Comparison of ENCODE assay signal across 8 cellular contexts in genomic region chr11:64334764-64335741, GRCh38. TPM values are rescaled to one million over a fixed set of nuclear protein-coding genes. Genes with fewer than 3 reads are reported as not detected.
A peak's percentile ranks its signal among the peaks of the same experiment; 100 is the strongest.
DNase-seq lines count a peak whose midpoint lies in the region; ATAC-seq, FAIRE-seq and TF ChIP-seq lines count a peak whose summit lies in the region.

No MANE protein-coding gene starts in this region.

- no TSS peak for BruUV-seq in MCF 10A (replicated peaks; lab: Mats Ljungman, UMichigan)

- no peak for TF ChIP-seq CTCF in MCF 10A (IDR thresholded peaks at IDR 0.05; ENCODE audit: unreplicated experiment)
- TF ChIP-seq CTCF in breast epithelium (IDR thresholded peaks at IDR 0.05): no peak
- no peak for TF ChIP-seq CTCF in omental fat pad (IDR thresholded peaks at IDR 0.05)

- CTCF ChIA-PET in MCF 10A (lab: Yijun Ruan, JAX): interaction anchor here (0.6 to 11.4 kb wide), 5 partner anchors 10 to 204 kb away, joined by 3 to 135 read pairs (median 9); partner anchors contain the start of genes PRDX5 and TRMT112

- no peaks in the 10 kb centered on the region for H3K9me3 ChIP-seq in breast epithelium

- H3K4me3 Mint-ChIP-seq in MCF 10A (ENCODE audit: unreplicated experiment) (peak overlapping the region; percentile 43), immature natural killer cell (no peak overlapping the region)
- no peak overlapping the region for H3K4me3 Mint-ChIP-seq in dendritic cell treated with granulocyte-macrophage colony-stimulating factor and Interleukin-4, amounts not matched to agents 40 ng/mL and 50 ng/mL, for 4 days

- no peaks in the 10 kb centered on the region for H3K9me3 Mint-ChIP-seq in MCF 10A (ENCODE audit: unreplicated experiment)
- H3K9me3 Mint-ChIP-seq in dendritic cell treated with granulocyte-macrophage colony-stimulating factor and Interleukin-4, amounts not matched to agents 40 ng/mL and 50 ng/mL, for 4 days: no peaks in the 10 kb centered on the region
- no peaks in the 10 kb centered on the region for H3K9me3 Mint-ChIP-seq in immature natural killer cell

- H3K27me3 Mint-ChIP-seq in MCF 10A (ENCODE audit: insufficient read depth, unreplicated experiment) (no peaks in the 10 kb centered on the region), immature natural killer cell (ENCODE audit: low read depth in 3 of 3) (peaks cover 3 to 12% (median 4%) of the 10 kb centered on the region in 3 donors)
- H3K27me3 Mint-ChIP-seq in dendritic cell treated with granulocyte-macrophage colony-stimulating factor and Interleukin-4, amounts not matched to agents 40 ng/mL and 50 ng/mL, for 4 days: peaks cover 3% of the 10 kb centered on the region

- no peaks in the 10 kb centered on the region for H3K4me1 ChIP-seq in breast epithelium

- no peak overlapping the region for H3K4me3 ChIP-seq in breast epithelium

- intact Hi-C loops in MCF 10A (cut with micrococcal nuclease): loop anchor here (1.0 kb wide), 1 partner anchor 17 kb away; the partner anchor contains the start of gene PRDX5
- intact Hi-C loops in breast epithelium (cut with DNase I; ENCODE audit: low total_unique reads): no loop called here
- intact Hi-C loops in dendritic cell treated with granulocyte-macrophage colony-stimulating factor and Interleukin-4, amounts not matched to agents 40 ng/mL and 50 ng/mL, for 4 days (cut with micrococcal nuclease): no loop called here

- H3K4me1 Mint-ChIP-seq in MCF 10A (ENCODE audit: insufficient read depth, unreplicated experiment) (peaks cover 20% of the 10 kb centered on the region), immature natural killer cell (peaks cover 45% of the 10 kb centered on the region in 2 donors)
- peaks cover 49% of the 10 kb centered on the region for H3K4me1 Mint-ChIP-seq in dendritic cell treated with granulocyte-macrophage colony-stimulating factor and Interleukin-4, amounts not matched to agents 40 ng/mL and 50 ng/mL, for 4 days (ENCODE audit: low read depth)

- no peaks in the 10 kb centered on the region for H3K27me3 ChIP-seq in breast epithelium

- FAIRE-seq in HTR-8/SVneo (lab: Jason Lieb, UNC): peak; percentile 23

- H3K36me3 Mint-ChIP-seq in MCF 10A (ENCODE audit: insufficient read depth, unreplicated experiment) (no peaks in the 10 kb centered on the region), immature natural killer cell (peaks cover 0 to 17% (median 7%) of the 10 kb centered on the region in 3 donors)
- H3K36me3 Mint-ChIP-seq in dendritic cell treated with granulocyte-macrophage colony-stimulating factor and Interleukin-4, amounts not matched to agents 40 ng/mL and 50 ng/mL, for 4 days (ENCODE audit: low read depth): no peaks in the 10 kb centered on the region

- peak; percentile 98 for DNase-seq in MCF 10A (ENCODE audit: unreplicated experiment)
- no peak for DNase-seq in breast epithelium (ENCODE audit: low spot score in 2 of 2)
- DNase-seq in HTR-8/SVneo (ENCODE audit: insufficient read length, low spot score): peak; percentile 97
- peak; percentile 54 for DNase-seq in OCI-M2 (lab: John Stamatoyannopoulos, UW; ENCODE audit: unreplicated experiment)
- no peak for DNase-seq in omental fat pad (ENCODE audit: low spot score)
- DNase-seq in immature natural killer cell: no peak

- H3K27ac ChIP-seq in breast epithelium: no peak overlapping the region

- H3K36me3 ChIP-seq in breast epithelium: no peaks in the 10 kb centered on the region

- H3K27ac Mint-ChIP-seq in MCF 10A (ENCODE audit: low read depth, unreplicated experiment): peak overlapping the region; percentile 98
- H3K27ac Mint-ChIP-seq in dendritic cell treated with granulocyte-macrophage colony-stimulating factor and Interleukin-4, amounts not matched to agents 40 ng/mL and 50 ng/mL, for 4 days: peak overlapping the region; percentile 42
- peak overlapping the region in 1 of 6 donors; percentile 13 for H3K27ac Mint-ChIP-seq in immature natural killer cell

- ATAC-seq in GM21737 (IDR thresholded peaks at IDR 0.05; ENCODE audit: unreplicated experiment) (peak; percentile 73), omental fat pad (ENCODE audit: low FRiP score) (peak; percentile 83)

- no peak for TF ChIP-seq POLR2A in breast epithelium (IDR thresholded peaks at IDR 0.05)

- POLR2A ChIA-PET in MCF 10A (lab: Yijun Ruan, JAX): interaction anchor here (0.7 to 15.4 kb wide), 19 partner anchors 11 to 654 kb away, joined by 3 to 285 read pairs (median 5); partner anchors contain the start of genes ESRRA, PPP1R14B, PRDX5 and RPS6KA4

RNA-seq across cellular contexts. Expression of gene CCDC88B, which starts 5.0 kb away (rescaled TPM):
- 4.2 and 6.0 TPM in 2 replicates for total RNA-seq in MCF 10A (2022)
- 10 to 100 TPM in 1 of 3 donors, 1 to 10 TPM in 2; 3.3 to 10.7 (median 5.9) TPM for total RNA-seq in breast epithelium
- 10 to 100 TPM in 2 of 4 donors, 1 to 10 TPM in 2; 6.2 to 24.1 (median 10.3) TPM for total RNA-seq in omental fat pad
- 10 to 100 TPM; 10.3 to 86.7 (median 16.4) TPM for polyA plus RNA-seq in immature natural killer cell

RNA-seq across cellular contexts. Expression of gene PRDX5, which starts 17.1 kb away (rescaled TPM):
- total RNA-seq in MCF 10A (2022) (274 and 302 TPM in 2 replicates), breast epithelium (100 to 1,000 TPM; 241 to 327 (median 262) TPM), omental fat pad (100 to 1,000 TPM; 174 to 263 (median 238) TPM)
- polyA plus RNA-seq in immature natural killer cell: 100 to 1,000 TPM; 319 to 558 (median 418) TPM

RNA-seq across cellular contexts. Expression of gene TRMT112, which starts 17.7 kb away (rescaled TPM):
- 284 and 354 TPM in 2 replicates for total RNA-seq in MCF 10A (2022)
- 100 to 1,000 TPM; 206 to 266 (median 262) TPM for total RNA-seq in breast epithelium
- 100 to 1,000 TPM; 180 to 263 (median 215) TPM for total RNA-seq in omental fat pad
- 100 to 1,000 TPM; 216 to 464 (median 322) TPM for polyA plus RNA-seq in immature natural killer cell

RNA-seq across cellular contexts. Expression of gene RPS6KA4, which starts 23.9 kb away (rescaled TPM):
- 42.5 and 46.5 TPM in 2 replicates for total RNA-seq in MCF 10A (2022)
- total RNA-seq in breast epithelium: 10 to 100 TPM; 16.7 to 20.6 (median 19.4) TPM
- 10 to 100 TPM; 15.7 to 64.2 (median 28.1) TPM for total RNA-seq in omental fat pad
- polyA plus RNA-seq in immature natural killer cell: 10 to 100 TPM in 1 of 3 donors, 1 to 10 TPM in 2; 5.0 to 16.7 (median 8.5) TPM

RNA-seq across cellular contexts. Expression of gene ESRRA, which starts 29.7 kb away (rescaled TPM):
- total RNA-seq in MCF 10A (2022): 52.0 and 63.4 TPM in 2 replicates
- 10 to 100 TPM; 38.2 to 43.9 (median 39.5) TPM for total RNA-seq in breast epithelium
- total RNA-seq in omental fat pad: 10 to 100 TPM; 32.1 to 50.8 (median 44.6) TPM
- polyA plus RNA-seq in immature natural killer cell: 10 to 100 TPM in 1 of 3 donors, 1 to 10 TPM in 2; 4.6 to 18.0 (median 8.7) TPM

Comparison
In these comparisons a context has a peak if more than half of its experiments do, and no peak if none do; other contexts are left out.
1. DNase-seq: peak in MCF 10A (single experiment), HTR-8/SVneo (single experiment) and OCI-M2 (single experiment); none in breast epithelium (0 of 2), omental fat pad (single experiment) and immature natural killer cell (0 of 3).